Comparison of ENCODE assay signal across 12 cellular contexts in the genomic region with DNA sequence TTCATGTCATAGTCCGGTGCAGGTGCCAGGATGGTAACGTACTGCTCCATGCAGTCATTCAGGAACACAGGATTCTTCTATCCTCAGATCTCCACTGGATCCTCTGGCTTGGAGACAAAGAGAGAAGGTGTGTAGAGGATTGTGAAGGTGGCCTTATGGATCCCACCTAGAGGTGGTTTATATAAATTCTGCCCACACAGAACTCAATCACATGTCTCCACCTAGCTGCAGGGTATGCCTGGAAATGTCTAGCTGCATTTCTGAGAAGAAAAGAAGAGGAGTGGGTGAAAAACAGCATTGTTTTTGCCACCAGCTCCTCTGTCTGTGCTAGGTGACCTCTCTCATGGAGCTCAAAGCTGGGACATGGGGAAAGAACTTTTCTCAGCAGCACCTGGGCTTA.
DNase-seq lines count a peak whose midpoint lies in the region; ATAC-seq and TF ChIP-seq lines count a peak whose summit lies in the region.
"Had no signal": no experiment of that assay in that cellular context is flagged by ENCODE, and none has a peak within 500 bp of the region (broad histone marks: within the 10 kb centered on the region; RNA-seq: fewer than 3 reads in every experiment).

No MANE protein-coding gene starts in this region.

- no peaks in the 10 kb centered on the region for H3K36me3 ChIP-seq in GM06990 (ENCODE audit: control insufficient read depth, insufficient read depth, low read length)
- peaks cover 2% of the 10 kb centered on the region; the same call in 1 of the 2 replicates for H3K36me3 ChIP-seq in SK-N-MC (ENCODE audit: insufficient read depth, low read length)
- H3K36me3 ChIP-seq in mucosa of descending colon (ENCODE audit: low read depth) = no peaks in the 10 kb centered on the region
- H3K36me3 ChIP-seq: BE2C had no signal

- peak overlapping the region; percentile 99 for H3K27ac ChIP-seq in SK-N-MC
- no peak overlapping the region for H3K27ac ChIP-seq in RWPE1

- intact Hi-C loops in mucosa of descending colon (cut with DNase I, micrococcal nuclease) = no loop called here
- intact Hi-C loops in cardiac septum (cut with DNase I) = loop anchor here (10.0 kb wide), 1 partner anchor 392 kb away; no protein-coding TSS in a partner anchor

- POLR2A ChIA-PET in RWPE1 (lab: Yijun Ruan, JAX; ENCODE audit: low non-redundant PET) = no interaction called here

- DNase-seq in GM06990 (ENCODE audit: extremely low read depth, insufficient read length) (no peak), SK-N-MC (ENCODE audit: low read depth, low spot score) (no peak), mucosa of descending colon (no peak), cardiac septum (ENCODE audit: low spot score) (no peak), RWPE1 (ENCODE audit: low spot score) (no peak), AG20443 (ENCODE audit: low spot score) (no peak)
- DNase-seq: BE2C; CD4-positive, alpha-beta memory T cell; NCI-H1930; NCI-H510A; OCI-M1 had no signal

- CTCF ChIA-PET in RWPE1 (lab: Yijun Ruan, JAX) = no interaction called here

- H3K27me3 ChIP-seq in GM06990 (replicated peaks; ENCODE audit: control insufficient read depth, insufficient read depth, low read length) = no peaks in the 10 kb centered on the region
- H3K27me3 ChIP-seq: BE2C had no signal

- H3K4me3 ChIP-seq in GM06990 (replicated peaks; ENCODE audit: low read depth, low read length) (no peak overlapping the region), SK-N-MC (no peak overlapping the region), mucosa of descending colon (no peak overlapping the region)

- peak overlapping the region; percentile 58 for H3K9ac ChIP-seq in SK-N-MC (ENCODE audit: insufficient read length)

- H3K9me3 ChIP-seq in SK-N-MC (ENCODE audit: low read depth, low read length) (no peaks in the 10 kb centered on the region), mucosa of descending colon (no peaks in the 10 kb centered on the region)
- H3K9me3 ChIP-seq: BE2C had no signal

- H3K4me1 ChIP-seq in mucosa of descending colon (ENCODE audit: low read depth) = no peaks in the 10 kb centered on the region
- H3K4me1 ChIP-seq: BE2C had no signal

- TF ChIP-seq CTCF in GM06990 (IDR thresholded peaks at IDR 0.05; ENCODE audit: insufficient read depth, low read length, poor library complexity, severe bottlenecking) (peak; percentile 13), mucosa of descending colon (IDR thresholded peaks at IDR 0.05) (no peak), RWPE1 (conservative IDR thresholded peaks at IDR 0.05; ENCODE audit: low read depth) (no peak)

- ATAC-seq in HG03432 (IDR thresholded peaks at IDR 0.05; ENCODE audit: unreplicated experiment) (peak; percentile 24), mucosa of descending colon (peak; percentile 13)
